In genomic region chr3:34969513-34969912, GRCh38 we compare ENCODE assay signal across 12 cellular contexts.
"Had no signal": no experiment of that assay in that cellular context is flagged by ENCODE, and none has a peak within 500 bp of the region (broad histone marks: within the 10 kb centered on the region; RNA-seq: fewer than 3 reads in every experiment).

No MANE protein-coding gene starts in this region.

- H3K9me3 ChIP-seq: suprapubic skin, upper lobe of left lung had no signal

- H3K36me3 ChIP-seq: suprapubic skin, upper lobe of left lung had no signal

- H3K27ac ChIP-seq: parathyroid adenoma, suprapubic skin, upper lobe of left lung had no signal

- H3K27me3 ChIP-seq: suprapubic skin, upper lobe of left lung had no signal

- ATAC-seq: effector memory CD8-positive, alpha-beta T cell; stimulated activated naive CD8-positive, alpha-beta T cell treated with anti-CD3 and anti-CD28 coated beads, Interleukin-15, Interleukin-2, amounts not matched to agents 100 U/mL and 50 U/mL, for 24 hours; WTC11 had no signal

- H3K4me3 ChIP-seq: suprapubic skin, upper lobe of left lung had no signal

- H3K79me2 ChIP-seq: parathyroid adenoma had no signal

- H2AFZ ChIP-seq: parathyroid adenoma had no signal

- H3K9ac ChIP-seq: parathyroid adenoma had no signal

- DNase-seq: activated CD4-positive, alpha-beta T cell treated with anti-CD3 and anti-CD28 coated beads for 48 hours; activated naive CD4-positive, alpha-beta T cell; effector memory CD8-positive, alpha-beta T cell; erythroblast; hippocampal formation; stimulated activated CD4-positive, alpha-beta T cell treated with anti-CD3 and anti-CD28 coated beads, Interleukin-4, amount 100 ng/mL, for 1 hour; stimulated activated CD8-positive, alpha-beta memory T cell treated with anti-CD3 and anti-CD28 coated beads, Interleukin-4, amount 100 ng/mL, for 48 hours; stimulated activated naive CD8-positive, alpha-beta T cell treated with anti-CD3 and anti-CD28 coated beads, Interleukin-15, Interleukin-2, amounts not matched to agents 100 U/mL and 50 U/mL, for 24 hours; upper lobe of left lung had no signal

- H3K4me1 ChIP-seq: parathyroid adenoma, suprapubic skin, upper lobe of left lung had no signal
